In genomic region chr3:134640872-134641470, GRCh38 we compare ENCODE assay signal across 10 cellular contexts. TPM values are rescaled to one million over a fixed set of nuclear protein-coding genes. Genes with fewer than 3 reads are reported as not detected.
DNase-seq lines count a peak whose midpoint lies in the region; ATAC-seq, FAIRE-seq and TF ChIP-seq lines count a peak whose summit lies in the region.
"Had no signal": no experiment of that assay in that cellular context is flagged by ENCODE, and none has a peak within 500 bp of the region (broad histone marks: within the 10 kb centered on the region; RNA-seq: fewer than 3 reads in every experiment).

No MANE protein-coding gene starts in this region.

- H4K20me1 ChIP-seq in GM23338 (replicated peaks; ENCODE audit: insufficient read depth) = no peaks in the 10 kb centered on the region

- H3K4me1 Mint-ChIP-seq in GM23338 = peaks cover 34% of the 10 kb centered on the region

- no peak overlapping the region for H3K4me3 ChIP-seq in GM23338
- no peak overlapping the region for H3K4me3 ChIP-seq in RWPE2 (ENCODE audit: severe bottlenecking)
- H3K4me3 ChIP-seq in transverse colon = no peak overlapping the region
- H3K4me3 ChIP-seq in uterus = no peak overlapping the region
- H3K4me3 ChIP-seq: lung, SJCRH30 had no signal

- WGBS in transverse colon (ENCODE audit: low coverage in 1 of 2), 2 donors = 33 to 58% methylated on average over 3 to 4 of the region's 4 CpGs

- no peak for TF ChIP-seq EP300 in transverse colon (IDR thresholded peaks at IDR 0.05; ENCODE audit: low read depth)

- H3K27ac ChIP-seq in GM23338 (ENCODE audit: low read depth) (no peak overlapping the region), RWPE2 (ENCODE audit: poor library complexity, severe bottlenecking) (no peak overlapping the region), transverse colon (no peak overlapping the region), uterus (no peak overlapping the region)
- H3K27ac ChIP-seq: SJCRH30 had no signal

- no peak overlapping the region for H3K4me2 ChIP-seq in GM23338

- H3K79me2 ChIP-seq in GM23338 (replicated peaks; ENCODE audit: insufficient read depth) = no peaks in the 10 kb centered on the region

- H3K36me3 ChIP-seq in GM23338 (ENCODE audit: insufficient read depth) (no peaks in the 10 kb centered on the region), RWPE2 (ENCODE audit: low read depth) (no peaks in the 10 kb centered on the region), transverse colon (no peaks in the 10 kb centered on the region), uterus (no peaks in the 10 kb centered on the region)
- H3K36me3 ChIP-seq: SJCRH30 had no signal

- H3K36me3 Mint-ChIP-seq in GM23338 (ENCODE audit: low read depth) = no peaks in the 10 kb centered on the region

- H3F3A ChIP-seq in GM23338 (replicated peaks; ENCODE audit: low read depth) = no peaks in the 10 kb centered on the region

- no peaks in the 10 kb centered on the region for H3K9me3 Mint-ChIP-seq in GM23338

- no peak overlapping the region for H2AFZ ChIP-seq in GM23338

- H3K9me3 ChIP-seq in RWPE2 (ENCODE audit: severe bottlenecking) = no peaks in the 10 kb centered on the region
- H3K9me3 ChIP-seq in transverse colon = no peaks in the 10 kb centered on the region
- H3K9me3 ChIP-seq in uterus = no peaks in the 10 kb centered on the region
- H3K9me3 ChIP-seq: SJCRH30 had no signal

- H3K27me3 Mint-ChIP-seq in GM23338 (ENCODE audit: insufficient read depth, low read depth, poor library complexity) = peaks cover 4% of the 10 kb centered on the region

- no peak for FAIRE-seq in D721Med (lab: Jason Lieb, UNC)

- H3K27me3 ChIP-seq in GM23338 (ENCODE audit: insufficient read depth) (peaks cover 8% of the 10 kb centered on the region; the same call in 1 of the 2 replicates), RWPE2 (ENCODE audit: insufficient read depth, poor library complexity, severe bottlenecking) (no peaks in the 10 kb centered on the region), transverse colon (no peaks in the 10 kb centered on the region), uterus (no peaks in the 10 kb centered on the region)
- H3K27me3 ChIP-seq: SJCRH30 had no signal

- intact Hi-C loops in transverse colon (cut with DNase I; ENCODE audit: low total_unique reads) = no loop called here
- intact Hi-C loops in uterus (cut with DNase I; ENCODE audit: low total_unique reads) = no loop called here

- in situ Hi-C loops in transverse colon (cut with MboI; ENCODE audit: low pct_ligation_motif_present in 1 of 4, low pct_unique_long_range_greater_than_20kb in 1 of 4, low sequenced_read_pairs in 3 of 4) = no loop called here

- DNase-seq in D721Med (ENCODE audit: insufficient read length, low spot score) = no peak
- peak; percentile 79 for DNase-seq in GM23338 (ENCODE audit: low spot score)
- no peak for DNase-seq in RWPE2 (ENCODE audit: low spot score)
- DNase-seq in globus pallidus (ENCODE audit: low spot score) = peak; percentile 20
- DNase-seq in transverse colon = no peak
- no peak for DNase-seq in uterus

- ATAC-seq in GM23338 = peak; percentile 76
- ATAC-seq in RWPE2 (ENCODE audit: low read depth) = peak; percentile 69
- ATAC-seq in GM21723 (IDR thresholded peaks at IDR 0.05; ENCODE audit: unreplicated experiment) = no peak
- ATAC-seq in GM19035 (IDR thresholded peaks at IDR 0.05; ENCODE audit: unreplicated experiment) = no peak

- peak; percentile 34 for TF ChIP-seq CTCF in D721Med (IDR thresholded peaks at IDR 0.05; ENCODE audit: insufficient read depth, missing control alignments)
- peak; percentile 73 to 88 for TF ChIP-seq CTCF in GM23338 (conservative IDR thresholded peaks at IDR 0.05; ENCODE audit: low read depth in 2 of 2)
- TF ChIP-seq CTCF in RWPE2 (IDR thresholded peaks at IDR 0.05; ENCODE audit: poor library complexity, severe bottlenecking) = peak; percentile 45
- TF ChIP-seq CTCF in transverse colon (IDR thresholded peaks at IDR 0.05) = peak in 3 of 5 experiments; percentile 25 to 28 (median 27)
- peak in 1 of 4 experiments; percentile 15 for TF ChIP-seq CTCF in uterus (IDR thresholded peaks at IDR 0.05)

- H3K4me3 Mint-ChIP-seq in GM23338 = no peak overlapping the region

- no peak for TF ChIP-seq POLR2A in transverse colon (IDR thresholded peaks at IDR 0.05)
- no peak for TF ChIP-seq POLR2A in uterus (IDR thresholded peaks at IDR 0.05)

- H3K4me1 ChIP-seq in GM23338 (ENCODE audit: insufficient read depth) (peaks cover 28% of the 10 kb centered on the region), RWPE2 (ENCODE audit: insufficient read depth, poor library complexity, severe bottlenecking) (no peaks in the 10 kb centered on the region), transverse colon (no peaks in the 10 kb centered on the region), uterus (no peaks in the 10 kb centered on the region)
- H3K4me1 ChIP-seq: SJCRH30 had no signal

- no peak overlapping the region for H3K27ac Mint-ChIP-seq in GM23338

- no peaks in the 10 kb centered on the region for H3K9me2 ChIP-seq in GM23338 (ENCODE audit: insufficient read depth)

TF ChIP-seq in GM23338, 12 proteins besides CTCF, POLR2A, EP300 and RAD21:
- TF ChIP-seq ZNF114 (CRISPR knock-in tag; IDR thresholded peaks at IDR 0.05) (no peak), ZNF331 (CRISPR knock-in tag; IDR thresholded peaks at IDR 0.05; ENCODE audit: low read depth) (no peak), EZH2 (IDR thresholded peaks at IDR 0.05; ENCODE audit: low read depth, unreplicated experiment) (no peak), NANOG (IDR thresholded peaks at IDR 0.05; ENCODE audit: borderline replicate concordance) (no peak)

RNA-seq across cellular contexts. Expression of gene KY, which starts 9.9 kb away (rescaled TPM):
- not detected in 2 replicates for total RNA-seq in GM23338 (2014; rRNA removed; shearing (Covaris generic))
- polyA plus RNA-seq in GM23338 (2016; fragmentation: Nextera tagmentation; extraction: Ambion mirVana) = not detected in 2 replicates
- under 1 TPM in 1 of 4 donors, not detected in 3; 0.41 TPM for total RNA-seq in transverse colon
- total RNA-seq in uterus = 1 to 10 TPM in 2 of 4 donors, not detected in 2; 4.0 to 5.2 TPM
- total RNA-seq: SJCRH30 had no signal

Comparison
In these comparisons a context has a peak if more than half of its experiments do, and no peak if none do; other contexts are left out.
1. DNase-seq: peak in GM23338 (single experiment) and globus pallidus (single experiment); none in D721Med (single experiment), RWPE2 (single experiment), transverse colon (single experiment) and uterus (0 of 2).
2. ATAC-seq: peak in GM23338 (single experiment) and RWPE2 (single experiment); none in GM21723 (single experiment) and GM19035 (single experiment).